Comparison of ENCODE assay signal across 12 cellular contexts in genomic region chr18:76932026-76932819, GRCh38.
DNase-seq lines count a peak whose midpoint lies in the region; ATAC-seq and TF ChIP-seq lines count a peak whose summit lies in the region.
"Had no signal": no experiment of that assay in that cellular context is flagged by ENCODE, and none has a peak within 500 bp of the region (broad histone marks: within the 10 kb centered on the region; RNA-seq: fewer than 3 reads in every experiment).

No MANE protein-coding gene starts in this region.

- no peak for TF ChIP-seq CTCF in left lung (IDR thresholded peaks at IDR 0.05)

- H3K9me3 Mint-ChIP-seq in activated CD4-positive, alpha-beta memory T cell treated with anti-CD3 and anti-CD28 coated beads, Interleukin-2, amount 10 ng/mL, durations not matched to agents 7 days and 5 days, result no peaks in the 10 kb centered on the region
- no peaks in the 10 kb centered on the region for H3K9me3 Mint-ChIP-seq in activated CD4-positive, alpha-beta memory T cell treated with anti-CD3 and anti-CD28 coated beads for 36 hours

- no peaks in the 10 kb centered on the region for H3K4me1 ChIP-seq in left lung

- peak overlapping the region; percentile 12 for H3K27ac Mint-ChIP-seq in activated CD4-positive, alpha-beta memory T cell treated with anti-CD3 and anti-CD28 coated beads, Interleukin-2, amount 10 ng/mL, durations not matched to agents 7 days and 5 days
- no peak overlapping the region for H3K27ac Mint-ChIP-seq in activated CD4-positive, alpha-beta memory T cell treated with anti-CD3 and anti-CD28 coated beads for 36 hours

- intact Hi-C loops in activated CD4-positive, alpha-beta memory T cell treated with anti-CD3 and anti-CD28 coated beads for 36 hours (cut with micrococcal nuclease), result no loop called here
- intact Hi-C loops in left lung (cut with DNase I), result no loop called here

- peak; percentile 78 for ATAC-seq in left lung
- no peak for ATAC-seq in GM18873 (IDR thresholded peaks at IDR 0.05; ENCODE audit: low FRiP score, unreplicated experiment)

- H3K27me3 ChIP-seq in left lung, result no peaks in the 10 kb centered on the region

- POLR2A ChIA-PET in activated CD4-positive, alpha-beta memory T cell treated with anti-CD3 and anti-CD28 coated beads, Interleukin-2, amount 10 ng/mL, durations not matched to agents 7 days and 5 days (lab: Charles Lee), result no interaction called here
- POLR2A ChIA-PET in activated CD4-positive, alpha-beta memory T cell treated with anti-CD3 and anti-CD28 coated beads for 36 hours (lab: Charles Lee), result no interaction called here

- H3K27me3 Mint-ChIP-seq in activated CD4-positive, alpha-beta memory T cell treated with anti-CD3 and anti-CD28 coated beads, Interleukin-2, amount 10 ng/mL, durations not matched to agents 7 days and 5 days, result no peaks in the 10 kb centered on the region
- H3K27me3 Mint-ChIP-seq in activated CD4-positive, alpha-beta memory T cell treated with anti-CD3 and anti-CD28 coated beads for 36 hours, result no peaks in the 10 kb centered on the region

- peaks cover 41% of the 10 kb centered on the region for H3K36me3 Mint-ChIP-seq in activated CD4-positive, alpha-beta memory T cell treated with anti-CD3 and anti-CD28 coated beads, Interleukin-2, amount 10 ng/mL, durations not matched to agents 7 days and 5 days (ENCODE audit: low read depth)
- H3K36me3 Mint-ChIP-seq in activated CD4-positive, alpha-beta memory T cell treated with anti-CD3 and anti-CD28 coated beads for 36 hours, result peaks cover 35% of the 10 kb centered on the region

- H3K9me3 ChIP-seq in left lung, result no peaks in the 10 kb centered on the region

- peaks cover 2 to 77% of the 10 kb centered on the region in 2 donors for H3K36me3 ChIP-seq in left lung

- no peak for DNase-seq in activated CD4-positive, alpha-beta memory T cell treated with anti-CD3 and anti-CD28 coated beads, Interleukin-2, amount 10 ng/mL, durations not matched to agents 7 days and 5 days
- DNase-seq in activated CD4-positive, alpha-beta memory T cell treated with anti-CD3 and anti-CD28 coated beads for 36 hours, result no peak
- peak; percentile 34 for DNase-seq in dermis blood vessel endothelial cell
- DNase-seq in left lung, result no peak
- DNase-seq in stromal cell of bone marrow (ENCODE audit: low read depth), result peak; percentile 77
- DNase-seq in hepatic stellate cell (ENCODE audit: low spot score), result no peak
- no peak for DNase-seq in dedifferentiated amniotic fluid mesenchymal stem cell (ENCODE audit: extremely low spot score)
- DNase-seq: HCEC 1CT, NCI-H1694, SIG-M5 had no signal

- H3K4me3 ChIP-seq in left lung, result no peak overlapping the region
- H3K4me3 ChIP-seq: skin epidermis had no signal

- CTCF ChIA-PET in activated CD4-positive, alpha-beta memory T cell treated with anti-CD3 and anti-CD28 coated beads, Interleukin-2, amount 10 ng/mL, durations not matched to agents 7 days and 5 days (lab: Charles Lee), result interaction anchor here (1.3 to 2.9 kb wide), 2 partner anchors 10 to 19 kb away, joined by 5 to 13 read pairs; no protein-coding TSS in a partner anchor
- CTCF ChIA-PET in activated CD4-positive, alpha-beta memory T cell treated with anti-CD3 and anti-CD28 coated beads for 36 hours (lab: Charles Lee), result interaction anchor here (1.0 to 1.4 kb wide), 4 partner anchors 10 to 130 kb away, joined by 3 to 7 read pairs (median 5); no protein-coding TSS in a partner anchor

- no peak overlapping the region for H3K27ac ChIP-seq in left lung
- H3K27ac ChIP-seq: skin epidermis had no signal

- no peak overlapping the region for H3K4me3 Mint-ChIP-seq in activated CD4-positive, alpha-beta memory T cell treated with anti-CD3 and anti-CD28 coated beads, Interleukin-2, amount 10 ng/mL, durations not matched to agents 7 days and 5 days
- H3K4me3 Mint-ChIP-seq in activated CD4-positive, alpha-beta memory T cell treated with anti-CD3 and anti-CD28 coated beads for 36 hours, result no peak overlapping the region

- H3K4me1 Mint-ChIP-seq in activated CD4-positive, alpha-beta memory T cell treated with anti-CD3 and anti-CD28 coated beads, Interleukin-2, amount 10 ng/mL, durations not matched to agents 7 days and 5 days, result peaks cover 21% of the 10 kb centered on the region
- peaks cover 4% of the 10 kb centered on the region for H3K4me1 Mint-ChIP-seq in activated CD4-positive, alpha-beta memory T cell treated with anti-CD3 and anti-CD28 coated beads for 36 hours (ENCODE audit: low read depth)

Comparison
In these comparisons a context has a peak if more than half of its experiments do, and no peak if none do; other contexts are left out.
1. DNase-seq: peak in dermis blood vessel endothelial cell (single experiment) and stromal cell of bone marrow (single experiment); none in activated CD4-positive, alpha-beta memory T cell treated with anti-CD3 and anti-CD28 coated beads, Interleukin-2, amount 10 ng/mL, durations not matched to agents 7 days and 5 days (single experiment), activated CD4-positive, alpha-beta memory T cell treated with anti-CD3 and anti-CD28 coated beads for 36 hours (single experiment), left lung (0 of 2), hepatic stellate cell (single experiment) and dedifferentiated amniotic fluid mesenchymal stem cell (single experiment).